Comparison of ENCODE assay signal across 8 cellular contexts in genomic region chr17:78343099-78343432, GRCh38. TPM values are rescaled to one million over a fixed set of nuclear protein-coding genes. Genes with fewer than 3 reads are reported as not detected.
A peak's percentile ranks its signal among the peaks of the same experiment; 100 is the strongest.
DNase-seq lines count a peak whose midpoint lies in the region; ATAC-seq and TF ChIP-seq lines count a peak whose summit lies in the region.

No MANE protein-coding gene starts in this region.

- H3K27ac ChIP-seq in MM.1S (ENCODE audit: low read length) (peak overlapping the region; percentile 26; the same call in 1 of the 2 replicates), testis (peak overlapping the region in 1 of 2 donors; percentile 81)

- intact Hi-C loops in testis (cut with DNase I; ENCODE audit: low total_unique reads) = no loop called here

- H3K9me3 ChIP-seq in MM.1S (replicated peaks; ENCODE audit: insufficient read depth, low read length) = no peaks in the 10 kb centered on the region
- no peaks in the 10 kb centered on the region for H3K9me3 ChIP-seq in testis

- no peaks in the 10 kb centered on the region for H3K79me2 ChIP-seq in MM.1S (ENCODE audit: low read length)

- peaks cover 29% of the 10 kb centered on the region for H3K4me1 ChIP-seq in MM.1S (ENCODE audit: low read length)
- H3K4me1 ChIP-seq in testis = peaks cover 23% of the 10 kb centered on the region

- TF ChIP-seq POLR2A in testis (IDR thresholded peaks at IDR 0.05) = no peak

- no peaks in the 10 kb centered on the region for H3K9me2 ChIP-seq in MM.1S (replicated peaks; ENCODE audit: insufficient read depth, low read length)

- H3F3A ChIP-seq in MM.1S (ENCODE audit: insufficient read depth, low read length) = no peaks in the 10 kb centered on the region; the same call in 1 of the 2 replicates

- ATAC-seq in GM21717 (IDR thresholded peaks at IDR 0.05; ENCODE audit: unreplicated experiment) = no peak
- no peak for ATAC-seq in HG02870 (IDR thresholded peaks at IDR 0.05; ENCODE audit: unreplicated experiment)

- H3K27me3 ChIP-seq in MM.1S (replicated peaks; ENCODE audit: insufficient read depth, low read length) (peaks cover 37% of the 10 kb centered on the region), testis (no peaks in the 10 kb centered on the region)

- no peak overlapping the region for H3K4me3 ChIP-seq in MM.1S (ENCODE audit: low read length)
- no peak overlapping the region for H3K4me3 ChIP-seq in astrocyte of the cerebellum (ENCODE audit: low read depth, low read length)
- H3K4me3 ChIP-seq in testis = no peak overlapping the region

- in situ Hi-C loops in astrocyte of the cerebellum (cut with HindIII; ENCODE audit: low sequenced_read_pairs) = loop anchor here (5.0 kb wide), 2 partner anchors 51 to 79 kb away; no protein-coding TSS in a partner anchor

- DNase-seq in CD1c-positive myeloid dendritic cell (ENCODE audit: extremely low spot score) (peak; percentile 54), MM.1S (no peak), astrocyte of the cerebellum (ENCODE audit: low read depth) (peak; percentile 85), islet precursor cell (peak; percentile 81), testis (peak; percentile 68), ecto neural progenitor cell (ENCODE audit: low spot score) (no peak)

- 10 to 25% methylated on average over 2 to 6 of the region's 6 CpGs for WGBS in testis, 2 donors

- TF ChIP-seq CTCF in MM.1S (IDR thresholded peaks at IDR 0.05; ENCODE audit: low read length) (no peak), astrocyte of the cerebellum (IDR thresholded peaks at IDR 0.05; ENCODE audit: low read depth, low read length, missing control alignments) (no peak), testis (IDR thresholded peaks at IDR 0.05) (no peak)

- peak overlapping the region; percentile 66 for H2AFZ ChIP-seq in MM.1S (ENCODE audit: low read length)

- H4K20me1 ChIP-seq in MM.1S (ENCODE audit: insufficient read depth, low read length) = no peaks in the 10 kb centered on the region

- no peak overlapping the region for H3K9ac ChIP-seq in MM.1S (ENCODE audit: low read length)

- H3K4me2 ChIP-seq in MM.1S (ENCODE audit: low read depth, low read length) = peak overlapping the region; percentile 71; the same call in 1 of the 2 replicates

- H3K36me3 ChIP-seq in MM.1S (replicated peaks; ENCODE audit: insufficient read depth, low read length) (no peaks in the 10 kb centered on the region), testis (ENCODE audit: low read depth, missing control alignments) (no peaks in the 10 kb centered on the region)

RNA-seq across cellular contexts. Expression of gene SOCS3, which starts 16.8 kb away (rescaled TPM):
- total RNA-seq in testis = 10 to 100 TPM in 1 of 2 donors, 1 to 10 TPM in 1; 2.2 to 17.8 TPM
- 9.6 TPM for polyA plus RNA-seq in testis (ENCODE audit: insufficient read depth, low read depth, low replicate concordance)

RNA-seq across cellular contexts. Expression of gene PGS1, which starts 35.4 kb away (rescaled TPM):
- total RNA-seq in testis = 10 to 100 TPM; 50.4 to 58.4 TPM
- polyA plus RNA-seq in testis (ENCODE audit: insufficient read depth, low read depth, low replicate concordance) = 34.9 TPM

Comparison
In these comparisons a context has a peak if more than half of its experiments do, and no peak if none do; other contexts are left out.
1. DNase-seq: peak in CD1c-positive myeloid dendritic cell (single experiment), astrocyte of the cerebellum (single experiment), islet precursor cell (single experiment) and testis (single experiment); none in MM.1S (single experiment) and ecto neural progenitor cell (single experiment).